ENCODE assay signal across 8 cellular contexts in the genomic region with DNA sequence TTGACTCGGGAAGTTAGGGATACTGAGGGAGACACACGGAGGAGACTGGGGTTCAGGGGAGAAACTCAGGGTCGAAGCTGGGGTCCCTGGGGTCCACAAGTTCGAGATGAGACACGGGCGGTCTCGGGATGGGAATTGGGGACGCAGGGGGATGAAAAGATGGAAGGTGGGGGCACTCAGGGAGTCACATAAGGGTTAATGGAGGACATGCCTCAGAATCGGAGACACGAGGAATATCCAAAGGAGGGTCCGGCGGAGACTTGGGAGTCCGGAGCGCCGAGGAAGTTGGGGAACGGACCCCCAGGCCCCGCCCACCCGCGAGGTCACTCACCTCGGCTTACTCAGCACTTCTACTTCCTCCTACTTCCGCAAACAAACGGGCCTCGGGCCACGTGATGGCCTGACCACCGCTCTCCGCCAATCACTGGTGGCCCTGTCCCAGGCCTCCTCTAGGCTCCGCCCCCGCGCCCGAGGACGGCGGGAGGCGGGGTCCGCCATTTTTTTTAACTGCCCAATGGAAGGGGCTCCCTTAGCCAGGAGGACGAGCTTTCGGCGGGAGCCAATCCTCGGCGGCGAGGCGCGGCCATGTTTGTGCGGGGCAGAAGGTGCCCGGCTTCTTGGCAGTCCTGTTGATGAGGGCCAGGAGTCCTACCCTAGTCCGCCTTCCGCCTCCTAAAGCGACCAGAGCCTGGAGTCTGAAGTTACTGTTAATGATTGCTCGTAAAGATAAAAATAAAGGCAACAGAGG. TPM values are rescaled to one million over a fixed set of nuclear protein-coding genes. Genes with fewer than 3 reads are reported as not detected.
DNase-seq lines count a peak whose midpoint lies in the region; ATAC-seq and TF ChIP-seq lines count a peak whose summit lies in the region.

PLA2G6 (minus strand) TSS at position 378 of the 748 bp plus-strand sequence. CDS start 12,404 bp downstream, outside the sequence.

- DNase-seq in GM04504 (ENCODE audit: low read depth), result peak; percentile 98
- DNase-seq in NCI-H1092 (lab: John Stamatoyannopoulos, UW), result peak; percentile 98
- DNase-seq in globus pallidus (ENCODE audit: low spot score), result peak; percentile 98
- peak; percentile 99 for DNase-seq in occipital lobe (lab: John Stamatoyannopoulos, UW)

- peaks cover 41% of the 10 kb centered on the region for H3K4me1 Mint-ChIP-seq in activated naive CD4-positive, alpha-beta T cell treated with anti-CD3 and anti-CD28 coated beads, Interleukin-2, amount 50 U/mL, for 24 hours

- H3K4me3 Mint-ChIP-seq in activated naive CD4-positive, alpha-beta T cell treated with anti-CD3 and anti-CD28 coated beads, Interleukin-2, amount 50 U/mL, for 24 hours, result peak within 1 kb of the TSS; percentile 97

- ATAC-seq in HG02588 (IDR thresholded peaks at IDR 0.05; ENCODE audit: unreplicated experiment) (peak; percentile 89), SK-N-SH treated with all-trans-retinoic acid at 6 μM for 48 hours (peak; percentile 95)

- H3K27me3 Mint-ChIP-seq in activated naive CD4-positive, alpha-beta T cell treated with anti-CD3 and anti-CD28 coated beads, Interleukin-2, amount 50 U/mL, for 24 hours, result no peaks in the 10 kb centered on the region

- no peaks in the 10 kb centered on the region for H3K36me3 Mint-ChIP-seq in activated naive CD4-positive, alpha-beta T cell treated with anti-CD3 and anti-CD28 coated beads, Interleukin-2, amount 50 U/mL, for 24 hours

- peak within 1 kb of the TSS; percentile 99 for H3K27ac Mint-ChIP-seq in activated naive CD4-positive, alpha-beta T cell treated with anti-CD3 and anti-CD28 coated beads, Interleukin-2, amount 50 U/mL, for 24 hours

- H3K9me3 Mint-ChIP-seq in activated naive CD4-positive, alpha-beta T cell treated with anti-CD3 and anti-CD28 coated beads, Interleukin-2, amount 50 U/mL, for 24 hours, result no peaks in the 10 kb centered on the region

- peak within 1 kb of the TSS; percentile 93 for H3K27ac ChIP-seq in temporal lobe (ENCODE audit: low read depth, low read length)

TF ChIP-seq in SK-N-SH treated with all-trans-retinoic acid at 6 μM for 48 hours, 23 proteins besides CTCF, POLR2A, EP300 and RAD21:
- TF ChIP-seq POU6F1 (CRISPR knock-in tag; IDR thresholded peaks at IDR 0.05; ENCODE audit: borderline replicate concordance, low read depth) (no peak), OSR1 (CRISPR knock-in tag; IDR thresholded peaks at IDR 0.05) (no peak), GLIS3 (CRISPR knock-in tag; IDR thresholded peaks at IDR 0.05) (no peak), RARB (CRISPR knock-in tag; IDR thresholded peaks at IDR 0.05) (no peak), CREB5 (CRISPR knock-in tag; IDR thresholded peaks at IDR 0.05; ENCODE audit: low read depth) (no peak), ZNF70 (CRISPR knock-in tag; IDR thresholded peaks at IDR 0.05) (no peak), ZFP3 (CRISPR knock-in tag; IDR thresholded peaks at IDR 0.05) (no peak), CSDC2 (CRISPR knock-in tag; IDR thresholded peaks at IDR 0.05) (no peak), BACH2 (CRISPR knock-in tag; IDR thresholded peaks at IDR 0.05; ENCODE audit: borderline replicate concordance) (no peak), ZNF565 (CRISPR knock-in tag; conservative IDR thresholded peaks at IDR 0.05; ENCODE audit: low read depth) (no peak), SNAI2 (CRISPR knock-in tag; IDR thresholded peaks at IDR 0.05) (no peak), ZNF8 (CRISPR knock-in tag; IDR thresholded peaks at IDR 0.05) (no peak), PPARA (CRISPR knock-in tag; IDR thresholded peaks at IDR 0.05; ENCODE audit: borderline replicate concordance) (no peak), ESRRG (CRISPR knock-in tag; IDR thresholded peaks at IDR 0.05) (no peak), ARNTL (CRISPR knock-in tag; IDR thresholded peaks at IDR 0.05; ENCODE audit: borderline replicate concordance, low read depth) (no peak), ZC3H10 (CRISPR knock-in tag; IDR thresholded peaks at IDR 0.05) (no peak)
- TF ChIP-seq, protein P1, sequence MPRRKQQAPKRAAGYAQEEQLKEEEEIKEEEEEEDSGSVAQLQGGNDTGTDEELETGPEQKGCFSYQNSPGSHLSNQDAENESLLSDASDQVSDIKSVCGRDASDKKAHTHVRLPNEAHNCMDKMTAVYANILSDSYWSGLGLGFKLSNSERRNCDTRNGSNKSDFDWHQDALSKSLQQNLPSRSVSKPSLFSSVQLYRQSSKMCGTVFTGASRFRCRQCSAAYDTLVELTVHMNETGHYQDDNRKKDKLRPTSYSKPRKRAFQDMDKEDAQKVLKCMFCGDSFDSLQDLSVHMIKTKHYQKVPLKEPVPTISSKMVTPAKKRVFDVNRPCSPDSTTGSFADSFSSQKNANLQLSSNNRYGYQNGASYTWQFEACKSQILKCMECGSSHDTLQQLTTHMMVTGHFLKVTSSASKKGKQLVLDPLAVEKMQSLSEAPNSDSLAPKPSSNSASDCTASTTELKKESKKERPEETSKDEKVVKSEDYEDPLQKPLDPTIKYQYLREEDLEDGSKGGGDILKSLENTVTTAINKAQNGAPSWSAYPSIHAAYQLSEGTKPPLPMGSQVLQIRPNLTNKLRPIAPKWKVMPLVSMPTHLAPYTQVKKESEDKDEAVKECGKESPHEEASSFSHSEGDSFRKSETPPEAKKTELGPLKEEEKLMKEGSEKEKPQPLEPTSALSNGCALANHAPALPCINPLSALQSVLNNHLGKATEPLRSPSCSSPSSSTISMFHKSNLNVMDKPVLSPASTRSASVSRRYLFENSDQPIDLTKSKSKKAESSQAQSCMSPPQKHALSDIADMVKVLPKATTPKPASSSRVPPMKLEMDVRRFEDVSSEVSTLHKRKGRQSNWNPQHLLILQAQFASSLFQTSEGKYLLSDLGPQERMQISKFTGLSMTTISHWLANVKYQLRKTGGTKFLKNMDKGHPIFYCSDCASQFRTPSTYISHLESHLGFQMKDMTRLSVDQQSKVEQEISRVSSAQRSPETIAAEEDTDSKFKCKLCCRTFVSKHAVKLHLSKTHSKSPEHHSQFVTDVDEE (CRISPR knock-in tag; IDR thresholded peaks at IDR 0.05), result no peak
- TF ChIP-seq, protein P2, sequence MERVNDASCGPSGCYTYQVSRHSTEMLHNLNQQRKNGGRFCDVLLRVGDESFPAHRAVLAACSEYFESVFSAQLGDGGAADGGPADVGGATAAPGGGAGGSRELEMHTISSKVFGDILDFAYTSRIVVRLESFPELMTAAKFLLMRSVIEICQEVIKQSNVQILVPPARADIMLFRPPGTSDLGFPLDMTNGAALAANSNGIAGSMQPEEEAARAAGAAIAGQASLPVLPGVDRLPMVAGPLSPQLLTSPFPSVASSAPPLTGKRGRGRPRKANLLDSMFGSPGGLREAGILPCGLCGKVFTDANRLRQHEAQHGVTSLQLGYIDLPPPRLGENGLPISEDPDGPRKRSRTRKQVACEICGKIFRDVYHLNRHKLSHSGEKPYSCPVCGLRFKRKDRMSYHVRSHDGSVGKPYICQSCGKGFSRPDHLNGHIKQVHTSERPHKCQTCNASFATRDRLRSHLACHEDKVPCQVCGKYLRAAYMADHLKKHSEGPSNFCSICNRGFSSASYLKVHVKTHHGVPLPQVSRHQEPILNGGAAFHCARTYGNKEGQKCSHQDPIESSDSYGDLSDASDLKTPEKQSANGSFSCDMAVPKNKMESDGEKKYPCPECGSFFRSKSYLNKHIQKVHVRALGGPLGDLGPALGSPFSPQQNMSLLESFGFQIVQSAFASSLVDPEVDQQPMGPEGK (CRISPR knock-in tag; IDR thresholded peaks at IDR 0.05; ENCODE audit: borderline replicate concordance), result no peak

RNA-seq across cellular contexts. Expression of gene PLA2G6, which starts in this region (rescaled TPM):
- total RNA-seq in occipital lobe, result 15.8 TPM
- 20.9 TPM for total RNA-seq in temporal lobe

Comparison
In these comparisons a context has a peak if more than half of its experiments do, and no peak if none do; other contexts are left out.
1. Peak in every context shown above with its lines: DNase-seq, ATAC-seq and H3K27ac ChIP-seq.